21 cellular contexts compared by ENCODE assay signal in the genomic region with DNA sequence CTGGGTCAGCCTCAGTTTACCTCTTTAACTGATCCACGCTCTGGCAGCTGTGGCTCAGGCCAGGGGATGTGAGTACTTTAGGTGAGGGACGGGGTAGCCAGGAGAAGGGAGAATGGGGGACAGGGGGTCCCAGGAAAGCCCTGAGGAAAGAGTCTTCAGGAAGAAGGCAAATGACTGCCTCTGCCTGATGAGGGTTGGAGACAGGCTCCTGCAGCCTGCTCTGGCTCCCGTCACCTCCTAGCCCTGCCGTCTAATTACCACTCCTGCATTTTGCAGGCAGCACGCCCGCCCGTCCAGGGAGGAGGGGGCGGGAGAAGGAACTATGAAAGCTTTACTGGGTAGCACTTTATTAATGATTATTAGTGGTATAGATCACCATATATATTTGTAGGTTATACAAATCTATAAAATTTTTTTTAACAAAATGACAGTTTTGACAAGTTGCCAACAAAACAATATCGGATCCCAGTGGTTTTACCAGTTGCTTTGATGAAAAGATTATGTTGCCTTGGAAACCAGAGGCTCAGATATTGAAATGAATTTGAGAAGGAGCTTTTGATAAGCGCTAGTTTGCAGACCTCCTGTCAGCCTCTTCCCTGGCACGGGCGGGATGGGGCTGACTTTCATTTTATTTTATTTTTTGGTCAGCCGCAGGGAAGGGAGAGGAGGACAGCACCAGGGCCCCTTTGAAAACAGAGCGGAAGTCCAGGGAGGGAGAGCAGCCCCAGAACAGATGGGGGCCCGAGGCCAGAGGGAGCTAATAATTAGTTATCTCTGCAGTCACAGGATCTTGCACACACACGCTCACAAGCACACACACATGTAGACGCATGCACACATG.
DNase-seq lines count a peak whose midpoint lies in the region; ATAC-seq, FAIRE-seq and TF ChIP-seq lines count a peak whose summit lies in the region.
"Had no signal": no experiment of that assay in that cellular context is flagged by ENCODE, and none has a peak within 500 bp of the region (broad histone marks: within the 10 kb centered on the region; RNA-seq: fewer than 3 reads in every experiment).

No MANE protein-coding gene starts in this region.

- H3K4me3 ChIP-seq in BE2C (ENCODE audit: low read depth, low read length) (peak overlapping the region; percentile 60), kidney (ENCODE audit: low read length in 2 of 2) (no peak overlapping the region)
- H3K4me3 ChIP-seq: HAP-1, Peyer's patch, upper lobe of left lung had no signal

- no peak overlapping the region for H3K27ac ChIP-seq in kidney (ENCODE audit: low read depth in 2 of 2, low read length in 2 of 2)
- H3K27ac ChIP-seq: 22Rv1, epithelial cell of prostate, Peyer's patch, upper lobe of left lung had no signal

- no peaks in the 10 kb centered on the region for H3K27me3 ChIP-seq in BE2C
- H3K27me3 ChIP-seq: Peyer's patch, upper lobe of left lung had no signal

- intact Hi-C loops in kidney (cut with DNase I), result no loop called here

- FAIRE-seq in kidney (lab: Jason Lieb, UNC) (no peak), RCC 7860 (lab: Jason Lieb, UNC) (no peak)
- FAIRE-seq: TTC549 had no signal

- TF ChIP-seq CTCF in BE2C (IDR thresholded peaks at IDR 0.05; ENCODE audit: low read depth, low read length), result no peak
- no peak for TF ChIP-seq CTCF in kidney (IDR thresholded peaks at IDR 0.05; ENCODE audit: borderline replicate concordance, extremely low read depth, insufficient read depth)

- no peaks in the 10 kb centered on the region for H3K36me3 ChIP-seq in BE2C
- H3K36me3 ChIP-seq in kidney (ENCODE audit: control insufficient read depth in 1 of 2, insufficient read depth in 2 of 2, low read length in 2 of 2), result peaks cover 0 to 5% of the 10 kb centered on the region in 2 donors
- H3K36me3 ChIP-seq: HAP-1, Peyer's patch, upper lobe of left lung had no signal

- peaks cover 3% of the 10 kb centered on the region; the same call in 1 of the 2 replicates for H3K9me3 ChIP-seq in BE2C
- H3K9me3 ChIP-seq in kidney (ENCODE audit: control insufficient read depth in 1 of 2, low read length in 2 of 2), result no peaks in the 10 kb centered on the region
- H3K9me3 ChIP-seq: HAP-1, Peyer's patch, upper lobe of left lung had no signal

- H3K4me1 ChIP-seq in BE2C, result peaks cover 14% of the 10 kb centered on the region
- H3K4me1 ChIP-seq in kidney (ENCODE audit: control insufficient read depth in 1 of 2, insufficient read depth in 1 of 2, low read depth in 1 of 2, low read length in 2 of 2), result no peaks in the 10 kb centered on the region
- H3K4me1 ChIP-seq: HAP-1, Peyer's patch, upper lobe of left lung had no signal

- peak; percentile 66 for DNase-seq in DMS 273 (lab: John Stamatoyannopoulos, UW; ENCODE audit: unreplicated experiment)
- no peak for DNase-seq in DMS 273 treated with DMSO at 0.1 percent for 48 hours (lab: John Stamatoyannopoulos, UW)
- DNase-seq in BE2C, result peak; percentile 85
- peak; percentile 11 for DNase-seq in NCI-H2227 treated with DMSO at 0.1 percent for 48 hours (lab: John Stamatoyannopoulos, UW)
- DNase-seq in kidney, result peak; percentile 37
- DNase-seq in RCC 7860 (ENCODE audit: low spot score), result no peak
- DNase-seq: activated CD8-positive, alpha-beta memory T cell treated with anti-CD3 and anti-CD28 coated beads for 24 hours; activated gamma-delta T cell treated with Interleukin-2 at 50 U/mL for 16 hours; activated T-cell treated with anti-CD3 and anti-CD28 coated beads, Interleukin-2, amount 50 U/mL, for 1 hour; CD4-positive, alpha-beta memory T cell; effector CD4-positive, alpha-beta T cell; GF-D8; kidney glomerular epithelial cell had no signal

- H3K9ac ChIP-seq in kidney (ENCODE audit: low read length in 2 of 2), result no peak overlapping the region

- ATAC-seq in HG03521 (IDR thresholded peaks at IDR 0.05; ENCODE audit: unreplicated experiment) (no peak), HG02938 (IDR thresholded peaks at IDR 0.05; ENCODE audit: unreplicated experiment) (no peak)

Comparison
In these comparisons a context has a peak if more than half of its experiments do, and no peak if none do; other contexts are left out.
1. DNase-seq: peak in DMS 273 (single experiment), BE2C (single experiment), NCI-H2227 treated with DMSO at 0.1 percent for 48 hours (single experiment) and kidney (single experiment); none in DMS 273 treated with DMSO at 0.1 percent for 48 hours (single experiment) and RCC 7860 (single experiment).